ENCODE assay signal across 1 cellular context in the genomic region with DNA sequence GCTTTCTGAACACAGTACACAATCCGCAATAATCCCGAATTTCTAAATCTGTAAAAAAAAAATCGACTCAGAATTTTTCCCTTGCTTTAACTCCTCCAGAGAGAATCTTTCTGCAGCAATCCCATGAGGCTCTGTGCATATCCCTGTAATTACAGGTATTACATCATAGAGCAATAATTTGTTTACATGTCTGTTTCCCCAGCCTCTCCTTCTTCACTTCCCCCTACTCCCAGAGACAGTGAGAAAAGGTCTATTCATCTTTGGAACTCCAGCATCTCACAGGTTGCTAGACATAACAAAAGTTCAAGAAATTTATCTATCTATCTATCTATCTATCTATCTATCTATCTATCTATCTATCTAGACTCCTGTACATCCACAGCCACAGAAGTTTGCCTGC.
TF ChIP-seq lines count a peak whose summit lies in the region.

No MANE protein-coding gene starts in this region.

TF ChIP-seq in HEK293, 187 proteins besides CTCF, POLR2A, EP300 and RAD21 (continued from another document):
- TF ChIP-seq RBAK (tag by site-specific recombination; IDR thresholded peaks at IDR 0.05) (no peak), ZBTB21 (tag by site-specific recombination; IDR thresholded peaks at IDR 0.05) (peak; percentile 74), ZNF707 (tag by site-specific recombination; IDR thresholded peaks at IDR 0.05) (no peak), ZNF350 (tag by site-specific recombination; IDR thresholded peaks at IDR 0.05) (no peak), MZF1 (tag by site-specific recombination; IDR thresholded peaks at IDR 0.05; ENCODE audit: borderline replicate concordance) (no peak), IKZF3 (tag by site-specific recombination; IDR thresholded peaks at IDR 0.05) (peak; percentile 37; the same call in 1 of the 2 replicates), ZNF629 (tag by site-specific recombination; IDR thresholded peaks at IDR 0.05) (peak; percentile 56), ZNF132 (tag by site-specific recombination; IDR thresholded peaks at IDR 0.05; ENCODE audit: borderline replicate concordance) (no peak), ZFP3 (tag by site-specific recombination; IDR thresholded peaks at IDR 0.05; ENCODE audit: low read depth) (no peak), ZNF302 (tag by site-specific recombination; IDR thresholded peaks at IDR 0.05; ENCODE audit: low read depth) (no peak), SP7 (tag by site-specific recombination; IDR thresholded peaks at IDR 0.05) (peak; percentile 75), SETDB1 (IDR thresholded peaks at IDR 0.05; ENCODE audit: insufficient read length, low read length) (no peak), ZNF626 (tag by site-specific recombination; IDR thresholded peaks at IDR 0.05) (no peak), ZNF426 (tag by site-specific recombination; IDR thresholded peaks at IDR 0.05) (no peak), ZNF239 (tag by site-specific recombination; IDR thresholded peaks at IDR 0.05) (no peak), ZFP41 (tag by site-specific recombination; IDR thresholded peaks at IDR 0.05; ENCODE audit: borderline replicate concordance) (no peak)
- TF ChIP-seq, protein P1, sequence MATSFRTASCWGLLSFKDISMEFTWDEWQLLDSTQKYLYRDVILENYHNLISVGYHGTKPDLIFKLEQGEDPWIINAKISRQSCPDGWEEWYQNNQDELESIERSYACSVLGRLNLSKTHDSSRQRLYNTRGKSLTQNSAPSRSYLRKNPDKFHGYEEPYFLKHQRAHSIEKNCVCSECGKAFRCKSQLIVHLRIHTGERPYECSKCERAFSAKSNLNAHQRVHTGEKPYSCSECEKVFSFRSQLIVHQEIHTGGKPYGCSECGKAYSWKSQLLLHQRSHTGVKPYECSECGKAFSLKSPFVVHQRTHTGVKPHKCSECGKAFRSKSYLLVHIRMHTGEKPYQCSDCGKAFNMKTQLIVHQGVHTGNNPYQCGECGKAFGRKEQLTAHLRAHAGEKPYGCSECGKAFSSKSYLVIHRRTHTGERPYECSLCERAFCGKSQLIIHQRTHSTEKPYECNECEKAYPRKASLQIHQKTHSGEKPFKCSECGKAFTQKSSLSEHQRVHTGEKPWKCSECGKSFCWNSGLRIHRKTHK (tag by site-specific recombination; IDR thresholded peaks at IDR 0.05): no peak
- TF ChIP-seq, protein P2, sequence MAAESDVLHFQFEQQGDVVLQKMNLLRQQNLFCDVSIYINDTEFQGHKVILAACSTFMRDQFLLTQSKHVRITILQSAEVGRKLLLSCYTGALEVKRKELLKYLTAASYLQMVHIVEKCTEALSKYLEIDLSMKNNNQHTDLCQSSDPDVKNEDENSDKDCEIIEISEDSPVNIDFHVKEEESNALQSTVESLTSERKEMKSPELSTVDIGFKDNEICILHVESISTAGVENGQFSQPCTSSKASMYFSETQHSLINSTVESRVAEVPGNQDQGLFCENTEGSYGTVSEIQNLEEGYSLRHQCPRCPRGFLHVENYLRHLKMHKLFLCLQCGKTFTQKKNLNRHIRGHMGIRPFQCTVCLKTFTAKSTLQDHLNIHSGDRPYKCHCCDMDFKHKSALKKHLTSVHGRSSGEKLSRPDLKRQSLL (tag by site-specific recombination; IDR thresholded peaks at IDR 0.05): no peak
- TF ChIP-seq, protein P3, sequence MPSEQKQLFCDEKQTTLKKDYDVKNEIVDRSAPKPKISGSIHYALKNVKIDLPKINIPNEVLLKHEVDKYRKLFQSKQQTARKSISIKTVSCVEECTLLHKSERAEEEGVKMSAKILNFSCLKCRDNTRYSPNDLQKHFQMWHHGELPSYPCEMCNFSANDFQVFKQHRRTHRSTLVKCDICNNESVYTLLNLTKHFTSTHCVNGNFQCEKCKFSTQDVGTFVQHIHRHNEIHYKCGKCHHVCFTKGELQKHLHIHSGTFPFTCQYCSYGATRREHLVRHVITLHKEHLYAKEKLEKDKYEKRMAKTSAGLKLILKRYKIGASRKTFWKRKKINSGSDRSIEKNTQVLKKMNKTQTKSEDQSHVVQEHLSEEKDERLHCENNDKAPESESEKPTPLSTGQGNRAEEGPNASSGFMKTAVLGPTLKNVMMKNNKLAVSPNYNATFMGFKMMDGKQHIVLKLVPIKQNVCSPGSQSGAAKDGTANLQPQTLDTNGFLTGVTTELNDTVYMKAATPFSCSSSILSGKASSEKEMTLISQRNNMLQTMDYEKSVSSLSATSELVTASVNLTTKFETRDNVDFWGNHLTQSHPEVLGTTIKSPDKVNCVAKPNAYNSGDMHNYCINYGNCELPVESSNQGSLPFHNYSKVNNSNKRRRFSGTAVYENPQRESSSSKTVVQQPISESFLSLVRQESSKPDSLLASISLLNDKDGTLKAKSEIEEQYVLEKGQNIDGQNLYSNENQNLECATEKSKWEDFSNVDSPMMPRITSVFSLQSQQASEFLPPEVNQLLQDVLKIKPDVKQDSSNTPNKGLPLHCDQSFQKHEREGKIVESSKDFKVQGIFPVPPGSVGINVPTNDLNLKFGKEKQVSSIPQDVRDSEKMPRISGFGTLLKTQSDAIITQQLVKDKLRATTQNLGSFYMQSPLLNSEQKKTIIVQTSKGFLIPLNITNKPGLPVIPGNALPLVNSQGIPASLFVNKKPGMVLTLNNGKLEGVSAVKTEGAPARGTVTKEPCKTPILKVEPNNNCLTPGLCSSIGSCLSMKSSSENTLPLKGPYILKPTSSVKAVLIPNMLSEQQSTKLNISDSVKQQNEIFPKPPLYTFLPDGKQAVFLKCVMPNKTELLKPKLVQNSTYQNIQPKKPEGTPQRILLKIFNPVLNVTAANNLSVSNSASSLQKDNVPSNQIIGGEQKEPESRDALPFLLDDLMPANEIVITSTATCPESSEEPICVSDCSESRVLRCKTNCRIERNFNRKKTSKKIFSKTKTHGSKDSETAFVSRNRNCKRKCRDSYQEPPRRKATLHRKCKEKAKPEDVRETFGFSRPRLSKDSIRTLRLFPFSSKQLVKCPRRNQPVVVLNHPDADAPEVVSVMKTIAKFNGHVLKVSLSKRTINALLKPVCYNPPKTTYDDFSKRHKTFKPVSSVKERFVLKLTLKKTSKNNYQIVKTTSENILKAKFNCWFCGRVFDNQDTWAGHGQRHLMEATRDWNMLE (tag by site-specific recombination; conservative IDR thresholded peaks at IDR 0.05; ENCODE audit: low read depth): 0 out of 2 replicates have a peak, but pooled peaks have one; percentile 19
- TF ChIP-seq, protein P4, sequence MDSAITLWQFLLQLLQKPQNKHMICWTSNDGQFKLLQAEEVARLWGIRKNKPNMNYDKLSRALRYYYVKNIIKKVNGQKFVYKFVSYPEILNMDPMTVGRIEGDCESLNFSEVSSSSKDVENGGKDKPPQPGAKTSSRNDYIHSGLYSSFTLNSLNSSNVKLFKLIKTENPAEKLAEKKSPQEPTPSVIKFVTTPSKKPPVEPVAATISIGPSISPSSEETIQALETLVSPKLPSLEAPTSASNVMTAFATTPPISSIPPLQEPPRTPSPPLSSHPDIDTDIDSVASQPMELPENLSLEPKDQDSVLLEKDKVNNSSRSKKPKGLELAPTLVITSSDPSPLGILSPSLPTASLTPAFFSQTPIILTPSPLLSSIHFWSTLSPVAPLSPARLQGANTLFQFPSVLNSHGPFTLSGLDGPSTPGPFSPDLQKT (IDR thresholded peaks at IDR 0.05; ENCODE audit: borderline replicate concordance, low read depth, low read length): no peak
- TF ChIP-seq, protein P5, sequence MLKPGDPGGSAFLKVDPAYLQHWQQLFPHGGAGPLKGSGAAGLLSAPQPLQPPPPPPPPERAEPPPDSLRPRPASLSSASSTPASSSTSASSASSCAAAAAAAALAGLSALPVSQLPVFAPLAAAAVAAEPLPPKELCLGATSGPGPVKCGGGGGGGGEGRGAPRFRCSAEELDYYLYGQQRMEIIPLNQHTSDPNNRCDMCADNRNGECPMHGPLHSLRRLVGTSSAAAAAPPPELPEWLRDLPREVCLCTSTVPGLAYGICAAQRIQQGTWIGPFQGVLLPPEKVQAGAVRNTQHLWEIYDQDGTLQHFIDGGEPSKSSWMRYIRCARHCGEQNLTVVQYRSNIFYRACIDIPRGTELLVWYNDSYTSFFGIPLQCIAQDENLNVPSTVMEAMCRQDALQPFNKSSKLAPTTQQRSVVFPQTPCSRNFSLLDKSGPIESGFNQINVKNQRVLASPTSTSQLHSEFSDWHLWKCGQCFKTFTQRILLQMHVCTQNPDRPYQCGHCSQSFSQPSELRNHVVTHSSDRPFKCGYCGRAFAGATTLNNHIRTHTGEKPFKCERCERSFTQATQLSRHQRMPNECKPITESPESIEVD (tag by site-specific recombination; IDR thresholded peaks at IDR 0.05): no peak
